1 cellular context compared by ENCODE assay signal in the genomic region with DNA sequence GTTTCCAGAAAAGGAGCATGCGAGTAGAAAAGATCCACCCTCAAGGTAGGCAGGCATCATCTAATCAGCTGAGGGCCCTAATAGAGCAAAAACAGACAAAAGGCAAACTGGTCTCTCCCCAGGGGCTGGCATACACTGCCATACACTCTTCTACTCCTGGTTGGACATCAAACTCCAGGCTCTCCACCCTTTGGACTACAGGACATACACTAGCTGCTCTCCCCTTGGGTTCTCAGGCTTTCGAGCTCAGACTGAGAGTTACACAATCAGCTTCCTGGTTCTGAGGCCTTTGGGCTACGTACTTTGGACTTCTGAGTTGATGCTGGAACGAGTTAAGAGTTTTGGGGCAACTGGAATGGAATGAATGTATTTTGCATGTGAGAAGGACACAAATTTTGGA.
TF ChIP-seq lines count a peak whose summit lies in the region.

No MANE protein-coding gene starts in this region.

TF ChIP-seq in HepG2, 621 proteins besides CTCF, POLR2A, EP300 and RAD21 (continued from another document and continues in another):
- TF ChIP-seq, protein P1, sequence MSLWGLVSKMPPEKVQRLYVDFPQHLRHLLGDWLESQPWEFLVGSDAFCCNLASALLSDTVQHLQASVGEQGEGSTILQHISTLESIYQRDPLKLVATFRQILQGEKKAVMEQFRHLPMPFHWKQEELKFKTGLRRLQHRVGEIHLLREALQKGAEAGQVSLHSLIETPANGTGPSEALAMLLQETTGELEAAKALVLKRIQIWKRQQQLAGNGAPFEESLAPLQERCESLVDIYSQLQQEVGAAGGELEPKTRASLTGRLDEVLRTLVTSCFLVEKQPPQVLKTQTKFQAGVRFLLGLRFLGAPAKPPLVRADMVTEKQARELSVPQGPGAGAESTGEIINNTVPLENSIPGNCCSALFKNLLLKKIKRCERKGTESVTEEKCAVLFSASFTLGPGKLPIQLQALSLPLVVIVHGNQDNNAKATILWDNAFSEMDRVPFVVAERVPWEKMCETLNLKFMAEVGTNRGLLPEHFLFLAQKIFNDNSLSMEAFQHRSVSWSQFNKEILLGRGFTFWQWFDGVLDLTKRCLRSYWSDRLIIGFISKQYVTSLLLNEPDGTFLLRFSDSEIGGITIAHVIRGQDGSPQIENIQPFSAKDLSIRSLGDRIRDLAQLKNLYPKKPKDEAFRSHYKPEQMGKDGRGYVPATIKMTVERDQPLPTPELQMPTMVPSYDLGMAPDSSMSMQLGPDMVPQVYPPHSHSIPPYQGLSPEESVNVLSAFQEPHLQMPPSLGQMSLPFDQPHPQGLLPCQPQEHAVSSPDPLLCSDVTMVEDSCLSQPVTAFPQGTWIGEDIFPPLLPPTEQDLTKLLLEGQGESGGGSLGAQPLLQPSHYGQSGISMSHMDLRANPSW (CRISPR knock-in tag; IDR thresholded peaks at IDR 0.05; ENCODE audit: borderline replicate concordance): no peak
- TF ChIP-seq NR1H2 (CRISPR knock-in tag; IDR thresholded peaks at IDR 0.05; ENCODE audit: borderline replicate concordance, low read depth) (no peak), SYNCRIP (IDR thresholded peaks at IDR 0.05; ENCODE audit: insufficient read depth, low read depth, low read length) (no peak), CEBPB (IDR thresholded peaks at IDR 0.05; ENCODE audit: borderline replicate concordance, low read depth, low read length) (peak; percentile 90), ZNF577 (CRISPR knock-in tag; IDR thresholded peaks at IDR 0.05; ENCODE audit: borderline replicate concordance, low read depth) (no peak), FOXO1 (CRISPR knock-in tag; IDR thresholded peaks at IDR 0.05) (no peak), RXRA (CRISPR knock-in tag; IDR thresholded peaks at IDR 0.05) (no peak), HDAC2 (CRISPR knock-in tag; IDR thresholded peaks at IDR 0.05) (peak; percentile 80), ZNF615 (CRISPR knock-in tag; IDR thresholded peaks at IDR 0.05; ENCODE audit: borderline replicate concordance) (no peak), ZNF205 (CRISPR knock-in tag; IDR thresholded peaks at IDR 0.05) (no peak), ZNF282 (IDR thresholded peaks at IDR 0.05; ENCODE audit: partially characterized antibody) (no peak), ZSCAN21 (CRISPR knock-in tag; IDR thresholded peaks at IDR 0.05; ENCODE audit: borderline replicate concordance) (no peak), ZSCAN9 (CRISPR knock-in tag; IDR thresholded peaks at IDR 0.05; ENCODE audit: borderline replicate concordance) (no peak), ZNF530 (CRISPR knock-in tag; IDR thresholded peaks at IDR 0.05; ENCODE audit: low read depth) (no peak), KDM1A (CRISPR knock-in tag; IDR thresholded peaks at IDR 0.05) (peak; percentile 51; the same call in 1 of the 2 replicates), NR2F6 (IDR thresholded peaks at IDR 0.05) (0 out of 2 replicates have a peak, but pooled peaks have one; percentile 10), NR2F6 (CRISPR knock-in tag; IDR thresholded peaks at IDR 0.05) (no peak), NONO (IDR thresholded peaks at IDR 0.05) (no peak), NONO (CRISPR knock-in tag; conservative IDR thresholded peaks at IDR 0.05) (peak; percentile 54; the same call in 1 of the 2 replicates), ZNF7 (CRISPR knock-in tag; IDR thresholded peaks at IDR 0.05) (no peak), ZNF296 (CRISPR knock-in tag; conservative IDR thresholded peaks at IDR 0.05) (no peak), ZEB1 (IDR thresholded peaks at IDR 0.05; ENCODE audit: insufficient replicate concordance, low read depth) (no peak), MED13 (CRISPR knock-in tag; IDR thresholded peaks at IDR 0.05) (no peak), SMARCC2 (IDR thresholded peaks at IDR 0.05) (no peak), ZBTB20 (CRISPR knock-in tag; IDR thresholded peaks at IDR 0.05; ENCODE audit: borderline replicate concordance, low read depth) (no peak), ELF1 (CRISPR knock-in tag; IDR thresholded peaks at IDR 0.05) (peak; percentile 78), SP2 (CRISPR knock-in tag; IDR thresholded peaks at IDR 0.05) (no peak), EHMT2 (IDR thresholded peaks at IDR 0.05; ENCODE audit: borderline replicate concordance, low read depth, low read length) (no peak; the same call in 1 of the 2 replicates), GPN1 (CRISPR knock-in tag; IDR thresholded peaks at IDR 0.05; ENCODE audit: borderline replicate concordance) (no peak), ZNF562 (CRISPR knock-in tag; IDR thresholded peaks at IDR 0.05; ENCODE audit: borderline replicate concordance) (no peak), ZSCAN25 (CRISPR knock-in tag; IDR thresholded peaks at IDR 0.05) (no peak), ERF (CRISPR knock-in tag; IDR thresholded peaks at IDR 0.05) (0 out of 2 replicates have a peak, but pooled peaks have one; percentile 31), ZNF20 (CRISPR knock-in tag; IDR thresholded peaks at IDR 0.05) (no peak), ZNF12 (CRISPR knock-in tag; IDR thresholded peaks at IDR 0.05) (no peak), SRY (CRISPR knock-in tag; IDR thresholded peaks at IDR 0.05) (no peak), ZNF879 (CRISPR knock-in tag; IDR thresholded peaks at IDR 0.05) (no peak), MEIS2 (CRISPR knock-in tag; IDR thresholded peaks at IDR 0.05) (no peak), RFXANK (CRISPR knock-in tag; IDR thresholded peaks at IDR 0.05) (no peak)
- TF ChIP-seq, protein P2, sequence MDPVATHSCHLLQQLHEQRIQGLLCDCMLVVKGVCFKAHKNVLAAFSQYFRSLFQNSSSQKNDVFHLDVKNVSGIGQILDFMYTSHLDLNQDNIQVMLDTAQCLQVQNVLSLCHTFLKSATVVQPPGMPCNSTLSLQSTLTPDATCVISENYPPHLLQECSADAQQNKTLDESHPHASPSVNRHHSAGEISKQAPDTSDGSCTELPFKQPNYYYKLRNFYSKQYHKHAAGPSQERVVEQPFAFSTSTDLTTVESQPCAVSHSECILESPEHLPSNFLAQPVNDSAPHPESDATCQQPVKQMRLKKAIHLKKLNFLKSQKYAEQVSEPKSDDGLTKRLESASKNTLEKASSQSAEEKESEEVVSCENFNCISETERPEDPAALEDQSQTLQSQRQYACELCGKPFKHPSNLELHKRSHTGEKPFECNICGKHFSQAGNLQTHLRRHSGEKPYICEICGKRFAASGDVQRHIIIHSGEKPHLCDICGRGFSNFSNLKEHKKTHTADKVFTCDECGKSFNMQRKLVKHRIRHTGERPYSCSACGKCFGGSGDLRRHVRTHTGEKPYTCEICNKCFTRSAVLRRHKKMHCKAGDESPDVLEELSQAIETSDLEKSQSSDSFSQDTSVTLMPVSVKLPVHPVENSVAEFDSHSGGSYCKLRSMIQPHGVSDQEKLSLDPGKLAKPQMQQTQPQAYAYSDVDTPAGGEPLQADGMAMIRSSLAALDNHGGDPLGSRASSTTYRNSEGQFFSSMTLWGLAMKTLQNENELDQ (CRISPR knock-in tag; IDR thresholded peaks at IDR 0.05; ENCODE audit: borderline replicate concordance): no peak
- TF ChIP-seq, protein P3, sequence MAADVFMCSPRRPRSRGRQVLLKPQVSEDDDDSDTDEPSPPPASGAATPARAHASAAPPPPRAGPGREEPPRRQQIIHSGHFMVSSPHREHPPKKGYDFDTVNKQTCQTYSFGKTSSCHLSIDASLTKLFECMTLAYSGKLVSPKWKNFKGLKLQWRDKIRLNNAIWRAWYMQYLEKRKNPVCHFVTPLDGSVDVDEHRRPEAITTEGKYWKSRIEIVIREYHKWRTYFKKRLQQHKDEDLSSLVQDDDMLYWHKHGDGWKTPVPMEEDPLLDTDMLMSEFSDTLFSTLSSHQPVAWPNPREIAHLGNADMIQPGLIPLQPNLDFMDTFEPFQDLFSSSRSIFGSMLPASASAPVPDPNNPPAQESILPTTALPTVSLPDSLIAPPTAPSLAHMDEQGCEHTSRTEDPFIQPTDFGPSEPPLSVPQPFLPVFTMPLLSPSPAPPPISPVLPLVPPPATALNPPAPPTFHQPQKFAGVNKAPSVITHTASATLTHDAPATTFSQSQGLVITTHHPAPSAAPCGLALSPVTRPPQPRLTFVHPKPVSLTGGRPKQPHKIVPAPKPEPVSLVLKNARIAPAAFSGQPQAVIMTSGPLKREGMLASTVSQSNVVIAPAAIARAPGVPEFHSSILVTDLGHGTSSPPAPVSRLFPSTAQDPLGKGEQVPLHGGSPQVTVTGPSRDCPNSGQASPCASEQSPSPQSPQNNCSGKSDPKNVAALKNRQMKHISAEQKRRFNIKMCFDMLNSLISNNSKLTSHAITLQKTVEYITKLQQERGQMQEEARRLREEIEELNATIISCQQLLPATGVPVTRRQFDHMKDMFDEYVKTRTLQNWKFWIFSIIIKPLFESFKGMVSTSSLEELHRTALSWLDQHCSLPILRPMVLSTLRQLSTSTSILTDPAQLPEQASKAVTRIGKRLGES (CRISPR knock-in tag; IDR thresholded peaks at IDR 0.05; ENCODE audit: borderline replicate concordance): no peak
- TF ChIP-seq, protein P4, sequence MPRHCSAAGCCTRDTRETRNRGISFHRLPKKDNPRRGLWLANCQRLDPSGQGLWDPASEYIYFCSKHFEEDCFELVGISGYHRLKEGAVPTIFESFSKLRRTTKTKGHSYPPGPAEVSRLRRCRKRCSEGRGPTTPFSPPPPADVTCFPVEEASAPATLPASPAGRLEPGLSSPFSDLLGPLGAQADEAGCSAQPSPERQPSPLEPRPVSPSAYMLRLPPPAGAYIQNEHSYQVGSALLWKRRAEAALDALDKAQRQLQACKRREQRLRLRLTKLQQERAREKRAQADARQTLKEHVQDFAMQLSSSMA (CRISPR knock-in tag; IDR thresholded peaks at IDR 0.05): no peak
- TF ChIP-seq, protein P5, sequence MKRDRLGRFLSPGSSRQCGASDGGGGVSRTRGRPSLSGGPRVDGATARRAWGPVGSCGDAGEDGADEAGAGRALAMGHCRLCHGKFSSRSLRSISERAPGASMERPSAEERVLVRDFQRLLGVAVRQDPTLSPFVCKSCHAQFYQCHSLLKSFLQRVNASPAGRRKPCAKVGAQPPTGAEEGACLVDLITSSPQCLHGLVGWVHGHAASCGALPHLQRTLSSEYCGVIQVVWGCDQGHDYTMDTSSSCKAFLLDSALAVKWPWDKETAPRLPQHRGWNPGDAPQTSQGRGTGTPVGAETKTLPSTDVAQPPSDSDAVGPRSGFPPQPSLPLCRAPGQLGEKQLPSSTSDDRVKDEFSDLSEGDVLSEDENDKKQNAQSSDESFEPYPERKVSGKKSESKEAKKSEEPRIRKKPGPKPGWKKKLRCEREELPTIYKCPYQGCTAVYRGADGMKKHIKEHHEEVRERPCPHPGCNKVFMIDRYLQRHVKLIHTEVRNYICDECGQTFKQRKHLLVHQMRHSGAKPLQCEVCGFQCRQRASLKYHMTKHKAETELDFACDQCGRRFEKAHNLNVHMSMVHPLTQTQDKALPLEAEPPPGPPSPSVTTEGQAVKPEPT (CRISPR knock-in tag; IDR thresholded peaks at IDR 0.05; ENCODE audit: low read depth): no peak
- TF ChIP-seq, protein P6, sequence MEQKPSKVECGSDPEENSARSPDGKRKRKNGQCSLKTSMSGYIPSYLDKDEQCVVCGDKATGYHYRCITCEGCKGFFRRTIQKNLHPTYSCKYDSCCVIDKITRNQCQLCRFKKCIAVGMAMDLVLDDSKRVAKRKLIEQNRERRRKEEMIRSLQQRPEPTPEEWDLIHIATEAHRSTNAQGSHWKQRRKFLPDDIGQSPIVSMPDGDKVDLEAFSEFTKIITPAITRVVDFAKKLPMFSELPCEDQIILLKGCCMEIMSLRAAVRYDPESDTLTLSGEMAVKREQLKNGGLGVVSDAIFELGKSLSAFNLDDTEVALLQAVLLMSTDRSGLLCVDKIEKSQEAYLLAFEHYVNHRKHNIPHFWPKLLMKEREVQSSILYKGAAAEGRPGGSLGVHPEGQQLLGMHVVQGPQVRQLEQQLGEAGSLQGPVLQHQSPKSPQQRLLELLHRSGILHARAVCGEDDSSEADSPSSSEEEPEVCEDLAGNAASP (CRISPR knock-in tag; IDR thresholded peaks at IDR 0.05; ENCODE audit: borderline replicate concordance): peak; percentile 61; the same call in 1 of the 2 replicates
- TF ChIP-seq, protein P7, sequence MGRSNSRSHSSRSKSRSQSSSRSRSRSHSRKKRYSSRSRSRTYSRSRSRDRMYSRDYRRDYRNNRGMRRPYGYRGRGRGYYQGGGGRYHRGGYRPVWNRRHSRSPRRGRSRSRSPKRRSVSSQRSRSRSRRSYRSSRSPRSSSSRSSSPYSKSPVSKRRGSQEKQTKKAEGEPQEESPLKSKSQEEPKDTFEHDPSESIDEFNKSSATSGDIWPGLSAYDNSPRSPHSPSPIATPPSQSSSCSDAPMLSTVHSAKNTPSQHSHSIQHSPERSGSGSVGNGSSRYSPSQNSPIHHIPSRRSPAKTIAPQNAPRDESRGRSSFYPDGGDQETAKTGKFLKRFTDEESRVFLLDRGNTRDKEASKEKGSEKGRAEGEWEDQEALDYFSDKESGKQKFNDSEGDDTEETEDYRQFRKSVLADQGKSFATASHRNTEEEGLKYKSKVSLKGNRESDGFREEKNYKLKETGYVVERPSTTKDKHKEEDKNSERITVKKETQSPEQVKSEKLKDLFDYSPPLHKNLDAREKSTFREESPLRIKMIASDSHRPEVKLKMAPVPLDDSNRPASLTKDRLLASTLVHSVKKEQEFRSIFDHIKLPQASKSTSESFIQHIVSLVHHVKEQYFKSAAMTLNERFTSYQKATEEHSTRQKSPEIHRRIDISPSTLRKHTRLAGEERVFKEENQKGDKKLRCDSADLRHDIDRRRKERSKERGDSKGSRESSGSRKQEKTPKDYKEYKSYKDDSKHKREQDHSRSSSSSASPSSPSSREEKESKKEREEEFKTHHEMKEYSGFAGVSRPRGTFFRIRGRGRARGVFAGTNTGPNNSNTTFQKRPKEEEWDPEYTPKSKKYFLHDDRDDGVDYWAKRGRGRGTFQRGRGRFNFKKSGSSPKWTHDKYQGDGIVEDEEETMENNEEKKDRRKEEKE (IDR thresholded peaks at IDR 0.05): no peak
- TF ChIP-seq, protein P8, sequence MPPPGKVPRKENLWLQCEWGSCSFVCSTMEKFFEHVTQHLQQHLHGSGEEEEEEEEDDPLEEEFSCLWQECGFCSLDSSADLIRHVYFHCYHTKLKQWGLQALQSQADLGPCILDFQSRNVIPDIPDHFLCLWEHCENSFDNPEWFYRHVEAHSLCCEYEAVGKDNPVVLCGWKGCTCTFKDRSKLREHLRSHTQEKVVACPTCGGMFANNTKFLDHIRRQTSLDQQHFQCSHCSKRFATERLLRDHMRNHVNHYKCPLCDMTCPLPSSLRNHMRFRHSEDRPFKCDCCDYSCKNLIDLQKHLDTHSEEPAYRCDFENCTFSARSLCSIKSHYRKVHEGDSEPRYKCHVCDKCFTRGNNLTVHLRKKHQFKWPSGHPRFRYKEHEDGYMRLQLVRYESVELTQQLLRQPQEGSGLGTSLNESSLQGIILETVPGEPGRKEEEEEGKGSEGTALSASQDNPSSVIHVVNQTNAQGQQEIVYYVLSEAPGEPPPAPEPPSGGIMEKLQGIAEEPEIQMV (CRISPR knock-in tag; IDR thresholded peaks at IDR 0.05; ENCODE audit: low read depth): no peak
- TF ChIP-seq, protein P9, sequence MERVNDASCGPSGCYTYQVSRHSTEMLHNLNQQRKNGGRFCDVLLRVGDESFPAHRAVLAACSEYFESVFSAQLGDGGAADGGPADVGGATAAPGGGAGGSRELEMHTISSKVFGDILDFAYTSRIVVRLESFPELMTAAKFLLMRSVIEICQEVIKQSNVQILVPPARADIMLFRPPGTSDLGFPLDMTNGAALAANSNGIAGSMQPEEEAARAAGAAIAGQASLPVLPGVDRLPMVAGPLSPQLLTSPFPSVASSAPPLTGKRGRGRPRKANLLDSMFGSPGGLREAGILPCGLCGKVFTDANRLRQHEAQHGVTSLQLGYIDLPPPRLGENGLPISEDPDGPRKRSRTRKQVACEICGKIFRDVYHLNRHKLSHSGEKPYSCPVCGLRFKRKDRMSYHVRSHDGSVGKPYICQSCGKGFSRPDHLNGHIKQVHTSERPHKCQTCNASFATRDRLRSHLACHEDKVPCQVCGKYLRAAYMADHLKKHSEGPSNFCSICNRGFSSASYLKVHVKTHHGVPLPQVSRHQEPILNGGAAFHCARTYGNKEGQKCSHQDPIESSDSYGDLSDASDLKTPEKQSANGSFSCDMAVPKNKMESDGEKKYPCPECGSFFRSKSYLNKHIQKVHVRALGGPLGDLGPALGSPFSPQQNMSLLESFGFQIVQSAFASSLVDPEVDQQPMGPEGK (CRISPR knock-in tag; IDR thresholded peaks at IDR 0.05): peak; percentile 31; the same call in 1 of the 2 replicates
